ENCODE assay signal across 1 cellular context in genomic region chr4:101205878-101206277, GRCh38.
TF ChIP-seq lines count a peak whose summit lies in the region.

No MANE protein-coding gene starts in this region.

TF ChIP-seq in HepG2, 621 proteins besides CTCF, POLR2A, EP300 and RAD21 (continued from another document):
- TF ChIP-seq ZBTB10 (CRISPR knock-in tag; IDR thresholded peaks at IDR 0.05; ENCODE audit: borderline replicate concordance), result no peak
TF ChIP-seq in HepG2: peak in this region for 0.
